1 cellular context compared by ENCODE assay signal in genomic region chr7:139758388-139758787, GRCh38.
A peak's percentile ranks its signal among the peaks of the same experiment; 100 is the strongest.
TF ChIP-seq lines count a peak whose summit lies in the region.

No MANE protein-coding gene starts in this region.

TF ChIP-seq in HEK293, 187 proteins besides CTCF, POLR2A, EP300 and RAD21:
- peak; percentile 68 for TF ChIP-seq PRDM10 (tag by site-specific recombination; IDR thresholded peaks at IDR 0.05)
- TF ChIP-seq OSR2 (tag by site-specific recombination; IDR thresholded peaks at IDR 0.05) = 0 out of 2 replicates have a peak, but pooled peaks have one; percentile 33
- TF ChIP-seq FEZF1 (tag by site-specific recombination; IDR thresholded peaks at IDR 0.05) = peak; percentile 31; the same call in 1 of the 2 replicates
- TF ChIP-seq ZNF48 (tag by site-specific recombination; IDR thresholded peaks at IDR 0.05) = no peak
- no peak for TF ChIP-seq ZNF398 (tag by site-specific recombination; IDR thresholded peaks at IDR 0.05)
